In genomic region chr7:128240696-128241386, GRCh38 we compare ENCODE assay signal across 16 cellular contexts. TPM values are rescaled to one million over a fixed set of nuclear protein-coding genes. Genes with fewer than 3 reads are reported as not detected.
DNase-seq lines count a peak whose midpoint lies in the region; ATAC-seq and TF ChIP-seq lines count a peak whose summit lies in the region.
"Had no signal": no experiment of that assay in that cellular context is flagged by ENCODE, and none has a peak within 500 bp of the region (broad histone marks: within the 10 kb centered on the region; RNA-seq: fewer than 3 reads in every experiment).

LEP (plus strand) TSS chr7:128241278; CDS start chr7:128252019, 10,741 bp downstream.

- intact Hi-C loops in testis (cut with DNase I; ENCODE audit: low total_unique reads) = no loop called here

- ATAC-seq in omental fat pad (ENCODE audit: low FRiP score) = no peak
- ATAC-seq in GM19452 (IDR thresholded peaks at IDR 0.05; ENCODE audit: unreplicated experiment) = no peak

- TF ChIP-seq CTCF in coronary artery (IDR thresholded peaks at IDR 0.05) = no peak
- TF ChIP-seq CTCF in omental fat pad (IDR thresholded peaks at IDR 0.05) = no peak
- TF ChIP-seq CTCF in testis (IDR thresholded peaks at IDR 0.05) = no peak
- no peak for TF ChIP-seq CTCF in GM20000 (IDR thresholded peaks at IDR 0.05; ENCODE audit: extremely low read depth, missing control alignments)

- H3K36me3 ChIP-seq in testis (ENCODE audit: low read depth, missing control alignments) = no peaks in the 10 kb centered on the region

- H3K27me3 ChIP-seq in testis = no peaks in the 10 kb centered on the region

- no peaks in the 10 kb centered on the region for H3K9me3 ChIP-seq in testis

- H3K27ac ChIP-seq in coronary artery (no peak within 1 kb of the TSS), testis (no peak within 1 kb of the TSS)
- H3K27ac ChIP-seq: 22Rv1 had no signal

- peak; percentile 6 for DNase-seq in activated gamma-delta T cell (lab: John Stamatoyannopoulos, UW)
- no peak for DNase-seq in activated gamma-delta T cell treated with Interleukin-2 at 50 U/mL for 16 hours
- DNase-seq in coronary artery (ENCODE audit: low spot score) = no peak
- no peak for DNase-seq in omental fat pad (ENCODE audit: low spot score)
- DNase-seq in testis = no peak
- no peak for DNase-seq in GM20000 (ENCODE audit: low spot score)
- DNase-seq in C1 segment of cervical spinal cord (lab: John Stamatoyannopoulos, UW) = no peak
- DNase-seq: CD8-positive, alpha-beta memory T cell; DMS79; GOT3; KG1; NCI-H146; NCI-H2227 treated with DMSO at 0.1 percent for 48 hours; NCI-H524 had no signal

- H3K4me3 ChIP-seq in coronary artery = peak within 1 kb of the TSS; percentile 6
- peak within 1 kb of the TSS; percentile 15 to 41 for H3K4me3 ChIP-seq in testis

- no peaks in the 10 kb centered on the region for H3K4me1 ChIP-seq in testis

- no peak for TF ChIP-seq POLR2A in testis (IDR thresholded peaks at IDR 0.05)

- 17 to 19% methylated on average over 10 to 67 of the region's 67 CpGs for WGBS in testis, 2 donors

RNA-seq across cellular contexts. Expression of gene LEP, which starts in this region (rescaled TPM):
- 100 to 1,000 TPM in 3 of 4 donors, 10 to 100 TPM in 1; 12.3 to 715 (median 292) TPM for total RNA-seq in omental fat pad
- under 1 TPM; 0.31 to 0.55 TPM for total RNA-seq in testis
- 0.46 TPM for polyA plus RNA-seq in testis (ENCODE audit: insufficient read depth, low read depth, low replicate concordance)
- total RNA-seq: CD8-positive, alpha-beta memory T cell had no signal
- polyA plus RNA-seq: CD8-positive, alpha-beta memory T cell had no signal

Comparison
In these comparisons a context has a peak if more than half of its experiments do, and no peak if none do; other contexts are left out.
1. RNA of gene LEP (total RNA-seq): 12.3 to 715 TPM in omental fat pad; 0.31 to 0.55 TPM in testis; every median in the first group is over 4 times any median in the second.